In genomic region chr1:183604048-183604808, GRCh38 we compare ENCODE assay signal across 8 cellular contexts. TPM values are rescaled to one million over a fixed set of nuclear protein-coding genes. Genes with fewer than 3 reads are reported as not detected.
DNase-seq lines count a peak whose midpoint lies in the region; ATAC-seq and TF ChIP-seq lines count a peak whose summit lies in the region.

No MANE protein-coding gene starts in this region.

- no peak overlapping the region for H2BK12ac ChIP-seq in trophoblast cell (ENCODE audit: low read length)

- TF ChIP-seq POLR2A in vagina (IDR thresholded peaks at IDR 0.05): no peak

- H3K27ac Mint-ChIP-seq in CD8-positive, alpha-beta T cell: no peak overlapping the region

- H3K4me3 ChIP-seq in osteoblast (ENCODE audit: insufficient read depth, low read length) (no peak overlapping the region), vagina (no peak overlapping the region), trophoblast cell (ENCODE audit: low read depth, low read length) (no peak overlapping the region)
- H3K4me3 ChIP-seq in CD8-positive, alpha-beta T cell (ENCODE audit: low read depth, low read length): no peak overlapping the region

- no peaks in the 10 kb centered on the region for H3K9me3 Mint-ChIP-seq in CD8-positive, alpha-beta T cell

- intact Hi-C loops in vagina (cut with DNase I): no loop called here
- intact Hi-C loops in CD8-positive, alpha-beta T cell (cut with DNase I, micrococcal nuclease): no loop called here

- H3K9ac ChIP-seq in trophoblast cell (ENCODE audit: low read length): no peak overlapping the region

- WGBS in trophoblast cell (ENCODE audit: extremely low coverage, insufficient coverage, insufficient read length): no CpG with 5 or more reads among the region's 10 CpGs

- DNase-seq in astrocyte of the hippocampus (ENCODE audit: low read depth, low spot score): peak; percentile 87
- DNase-seq in osteoblast (ENCODE audit: insufficient read length, low spot score, missing footprints): no peak
- DNase-seq in vagina (ENCODE audit: extremely low spot score in 2 of 2): no peak
- no peak for DNase-seq in trophoblast cell
- DNase-seq in NCI-H128 (lab: John Stamatoyannopoulos, UW; ENCODE audit: unreplicated experiment): no peak
- DNase-seq in CD8-positive, alpha-beta T cell: no peak

- H3K4me1 ChIP-seq in osteoblast (ENCODE audit: insufficient read depth, low read length): peaks cover 28% of the 10 kb centered on the region
- peaks cover 7% of the 10 kb centered on the region for H3K4me1 ChIP-seq in vagina
- H3K4me1 ChIP-seq in trophoblast cell (ENCODE audit: control insufficient read depth in 1 of 2, insufficient read depth in 2 of 2, low read length in 2 of 2): no peaks in the 10 kb centered on the region
- no peaks in the 10 kb centered on the region for H3K4me1 ChIP-seq in CD8-positive, alpha-beta T cell (ENCODE audit: insufficient read depth, low read length)

- H4K91ac ChIP-seq in trophoblast cell (ENCODE audit: low read depth, low read length): no peak overlapping the region

- peak; percentile 33 for ATAC-seq in GM18868 (IDR thresholded peaks at IDR 0.05; ENCODE audit: unreplicated experiment)
- ATAC-seq in HG03521 (IDR thresholded peaks at IDR 0.05; ENCODE audit: unreplicated experiment): peak; percentile 38
- ATAC-seq in CD8-positive, alpha-beta T cell: no peak

- no peaks in the 10 kb centered on the region for H4K20me1 ChIP-seq in osteoblast (ENCODE audit: insufficient read depth, low read length)

- POLR2A ChIA-PET in CD8-positive, alpha-beta T cell (lab: Charles Lee): no interaction called here

- no peak overlapping the region for H3K18ac ChIP-seq in trophoblast cell (ENCODE audit: low read length)

- no peaks in the 10 kb centered on the region for H3K36me3 ChIP-seq in osteoblast (ENCODE audit: insufficient read depth, low read length)
- no peaks in the 10 kb centered on the region for H3K36me3 ChIP-seq in vagina
- no peaks in the 10 kb centered on the region for H3K36me3 ChIP-seq in trophoblast cell (ENCODE audit: control insufficient read depth in 1 of 2, insufficient read depth in 2 of 2, low read length in 2 of 2)
- H3K36me3 ChIP-seq in CD8-positive, alpha-beta T cell (ENCODE audit: insufficient read depth, low read length): no peaks in the 10 kb centered on the region

- no peak overlapping the region for H3K27ac ChIP-seq in osteoblast (ENCODE audit: low read depth, low read length)
- H3K27ac ChIP-seq in vagina: no peak overlapping the region
- H3K27ac ChIP-seq in trophoblast cell (ENCODE audit: low read depth, low read length): no peak overlapping the region
- H3K27ac ChIP-seq in CD8-positive, alpha-beta T cell (ENCODE audit: low read depth, low read length): no peak overlapping the region

- H2AFZ ChIP-seq in osteoblast (ENCODE audit: low read length): peak overlapping the region; percentile 66
- H2AFZ ChIP-seq in trophoblast cell (ENCODE audit: insufficient read depth, low read length, poor library complexity): no peak overlapping the region

- no peak overlapping the region for H3K4me3 Mint-ChIP-seq in CD8-positive, alpha-beta T cell

- H3K23ac ChIP-seq in trophoblast cell (ENCODE audit: low read length): no peak overlapping the region

- no peaks in the 10 kb centered on the region for H3K79me1 ChIP-seq in trophoblast cell (ENCODE audit: low read length)

- H4K12ac ChIP-seq in trophoblast cell (ENCODE audit: low read depth, low read length): no peak overlapping the region

- H3K9me3 ChIP-seq in osteoblast (ENCODE audit: low read depth, low read length): no peaks in the 10 kb centered on the region
- no peaks in the 10 kb centered on the region for H3K9me3 ChIP-seq in vagina
- H3K9me3 ChIP-seq in trophoblast cell (ENCODE audit: insufficient read depth, low read depth, low read length): no peaks in the 10 kb centered on the region
- H3K9me3 ChIP-seq in CD8-positive, alpha-beta T cell (ENCODE audit: low read length): no peaks in the 10 kb centered on the region

- peaks cover 8% of the 10 kb centered on the region for H3K27me3 Mint-ChIP-seq in CD8-positive, alpha-beta T cell (ENCODE audit: low read depth)

- H3K4me1 Mint-ChIP-seq in CD8-positive, alpha-beta T cell (ENCODE audit: low read depth): peaks cover 6% of the 10 kb centered on the region

- CTCF ChIA-PET in CD8-positive, alpha-beta T cell (lab: Charles Lee): interaction anchor here (1.1 kb wide), 1 partner anchor 51 kb away, joined by 3 read pairs; no protein-coding TSS in a partner anchor

- H3K4ac ChIP-seq in trophoblast cell (ENCODE audit: low read depth, low read length): no peak overlapping the region

- peak overlapping the region; percentile 42 for H3K4me2 ChIP-seq in osteoblast (ENCODE audit: insufficient read depth, low read length)
- no peak overlapping the region for H3K4me2 ChIP-seq in trophoblast cell (ENCODE audit: low read length)

- no peak overlapping the region for H2AK5ac ChIP-seq in trophoblast cell (ENCODE audit: low read length)

- H3K36me3 Mint-ChIP-seq in CD8-positive, alpha-beta T cell: no peaks in the 10 kb centered on the region

- no peak overlapping the region for H2BK120ac ChIP-seq in trophoblast cell (ENCODE audit: insufficient read depth, low read length, poor library complexity)

- no peak overlapping the region for H2BK5ac ChIP-seq in trophoblast cell (ENCODE audit: low read depth, low read length, poor library complexity)

- TF ChIP-seq CTCF in osteoblast (IDR thresholded peaks at IDR 0.05; ENCODE audit: extremely low read depth, low read depth, low read length): no peak
- TF ChIP-seq CTCF in vagina (IDR thresholded peaks at IDR 0.05): no peak
- TF ChIP-seq CTCF in CD8-positive, alpha-beta T cell (IDR thresholded peaks at IDR 0.05): no peak

- H3K79me2 ChIP-seq in osteoblast (ENCODE audit: insufficient read depth, low read length) (no peaks in the 10 kb centered on the region), trophoblast cell (ENCODE audit: control insufficient read depth, insufficient read depth, low read length, poor library complexity) (no peaks in the 10 kb centered on the region)

- H3K14ac ChIP-seq in trophoblast cell (ENCODE audit: low read length): no peak overlapping the region

- no peaks in the 10 kb centered on the region for H3K27me3 ChIP-seq in osteoblast (ENCODE audit: insufficient read depth, low read length)
- no peaks in the 10 kb centered on the region for H3K27me3 ChIP-seq in vagina
- no peaks in the 10 kb centered on the region for H3K27me3 ChIP-seq in trophoblast cell (ENCODE audit: insufficient read depth, low read length)
- no peaks in the 10 kb centered on the region for H3K27me3 ChIP-seq in CD8-positive, alpha-beta T cell (ENCODE audit: insufficient read depth, low read length)

- no peak overlapping the region for H4K8ac ChIP-seq in trophoblast cell (ENCODE audit: low read depth, low read length)

RNA-seq across cellular contexts. Expression of gene NCF2, which starts 14.0 kb away (rescaled TPM):
- total RNA-seq in osteoblast (0.88 and 2.2 TPM in 2 replicates), vagina (12.5 TPM)
- 3.5 and 3.8 TPM in 2 replicates for polyA plus RNA-seq in trophoblast cell (2013)
- 1 to 10 TPM; 1.3 to 1.4 TPM for total RNA-seq in CD8-positive, alpha-beta T cell

RNA-seq across cellular contexts. Expression of gene ARPC5, which starts 31.4 kb away (rescaled TPM):
- total RNA-seq in osteoblast: 156 and 157 TPM in 2 replicates
- total RNA-seq in vagina: 48.4 TPM
- polyA plus RNA-seq in trophoblast cell (2013): 127 and 133 TPM in 2 replicates
- total RNA-seq in CD8-positive, alpha-beta T cell: 10 to 100 TPM; 14.2 to 17.1 TPM

RNA-seq across cellular contexts. Expression of gene APOBEC4, which starts 48.9 kb away (rescaled TPM):
- total RNA-seq in osteoblast (under 0.01 TPM in 1 of 2 replicates, not detected in the other), vagina (not detected)
- not detected in 2 replicates for polyA plus RNA-seq in trophoblast cell (2013)
- total RNA-seq in CD8-positive, alpha-beta T cell: not detected
